1 cellular context compared by ENCODE assay signal in the genomic region with DNA sequence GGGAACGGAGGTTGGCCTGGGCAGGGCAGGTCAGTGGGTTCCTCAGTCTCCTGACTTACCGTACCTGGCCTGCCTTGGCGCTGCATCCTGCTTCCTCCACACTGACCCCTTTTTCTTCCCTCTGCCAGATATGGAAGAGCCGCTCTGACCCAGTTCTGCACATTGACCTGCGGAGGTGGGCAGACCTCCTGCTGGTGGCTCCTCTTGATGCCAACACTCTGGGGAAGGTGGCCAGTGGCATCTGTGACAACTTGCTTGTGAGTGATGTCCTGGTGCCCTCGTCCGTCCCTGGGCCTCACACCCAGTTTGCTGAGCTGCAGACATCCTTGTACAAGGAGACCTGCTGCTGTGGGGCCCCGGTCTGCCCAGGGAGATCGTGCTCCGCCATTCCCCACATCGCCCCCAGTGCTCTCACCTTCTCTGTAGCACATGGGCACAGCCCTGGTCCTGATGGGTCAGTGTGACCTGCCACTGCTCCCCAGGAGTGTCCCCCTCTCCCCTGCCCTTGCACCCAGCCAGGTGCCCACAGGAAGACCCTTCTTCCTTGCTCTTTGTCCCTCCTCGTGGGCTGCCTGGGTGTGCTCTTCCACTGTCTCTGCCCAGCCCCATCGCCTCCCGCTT.
TF ChIP-seq lines count a peak whose summit lies in the region.

No MANE protein-coding gene starts in this region.

TF ChIP-seq in K562, 482 proteins besides CTCF, POLR2A, EP300 and RAD21:
- TF ChIP-seq, protein P1, sequence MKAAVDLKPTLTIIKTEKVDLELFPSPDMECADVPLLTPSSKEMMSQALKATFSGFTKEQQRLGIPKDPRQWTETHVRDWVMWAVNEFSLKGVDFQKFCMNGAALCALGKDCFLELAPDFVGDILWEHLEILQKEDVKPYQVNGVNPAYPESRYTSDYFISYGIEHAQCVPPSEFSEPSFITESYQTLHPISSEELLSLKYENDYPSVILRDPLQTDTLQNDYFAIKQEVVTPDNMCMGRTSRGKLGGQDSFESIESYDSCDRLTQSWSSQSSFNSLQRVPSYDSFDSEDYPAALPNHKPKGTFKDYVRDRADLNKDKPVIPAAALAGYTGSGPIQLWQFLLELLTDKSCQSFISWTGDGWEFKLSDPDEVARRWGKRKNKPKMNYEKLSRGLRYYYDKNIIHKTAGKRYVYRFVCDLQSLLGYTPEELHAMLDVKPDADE (conservative IDR thresholded peaks at IDR 0.05; ENCODE audit: control insufficient read depth, low read depth, low read length), result 0 out of 2 replicates have a peak, but pooled peaks have one; percentile 27
- TF ChIP-seq ELF4 (CRISPR knock-in tag; IDR thresholded peaks at IDR 0.05) (no peak), TCF3 (CRISPR knock-in tag; IDR thresholded peaks at IDR 0.05) (no peak), BACH1 (tag; IDR thresholded peaks at IDR 0.05) (no peak), MEF2A (IDR thresholded peaks at IDR 0.05; ENCODE audit: control insufficient read depth, low read depth, low read length) (no peak), ESRRA (IDR thresholded peaks at IDR 0.05; ENCODE audit: borderline replicate concordance, low read depth) (no peak), HDAC6 (IDR thresholded peaks at IDR 0.05; ENCODE audit: low read depth, low read length) (no peak)
- TF ChIP-seq, protein P2, sequence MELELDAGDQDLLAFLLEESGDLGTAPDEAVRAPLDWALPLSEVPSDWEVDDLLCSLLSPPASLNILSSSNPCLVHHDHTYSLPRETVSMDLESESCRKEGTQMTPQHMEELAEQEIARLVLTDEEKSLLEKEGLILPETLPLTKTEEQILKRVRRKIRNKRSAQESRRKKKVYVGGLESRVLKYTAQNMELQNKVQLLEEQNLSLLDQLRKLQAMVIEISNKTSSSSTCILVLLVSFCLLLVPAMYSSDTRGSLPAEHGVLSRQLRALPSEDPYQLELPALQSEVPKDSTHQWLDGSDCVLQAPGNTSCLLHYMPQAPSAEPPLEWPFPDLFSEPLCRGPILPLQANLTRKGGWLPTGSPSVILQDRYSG (tag; conservative IDR thresholded peaks at IDR 0.05; ENCODE audit: low read depth), result no peak
